In genomic region chr11:120270386-120270785, GRCh38 we compare ENCODE assay signal across 1 cellular context.
TF ChIP-seq lines count a peak whose summit lies in the region.

No MANE protein-coding gene starts in this region.

TF ChIP-seq in GM12878, 131 proteins besides CTCF, POLR2A, EP300 and RAD21:
- TF ChIP-seq FOS (IDR thresholded peaks at IDR 0.05; ENCODE audit: borderline replicate concordance, extremely low read depth, insufficient read length): no peak
- TF ChIP-seq, protein P1, sequence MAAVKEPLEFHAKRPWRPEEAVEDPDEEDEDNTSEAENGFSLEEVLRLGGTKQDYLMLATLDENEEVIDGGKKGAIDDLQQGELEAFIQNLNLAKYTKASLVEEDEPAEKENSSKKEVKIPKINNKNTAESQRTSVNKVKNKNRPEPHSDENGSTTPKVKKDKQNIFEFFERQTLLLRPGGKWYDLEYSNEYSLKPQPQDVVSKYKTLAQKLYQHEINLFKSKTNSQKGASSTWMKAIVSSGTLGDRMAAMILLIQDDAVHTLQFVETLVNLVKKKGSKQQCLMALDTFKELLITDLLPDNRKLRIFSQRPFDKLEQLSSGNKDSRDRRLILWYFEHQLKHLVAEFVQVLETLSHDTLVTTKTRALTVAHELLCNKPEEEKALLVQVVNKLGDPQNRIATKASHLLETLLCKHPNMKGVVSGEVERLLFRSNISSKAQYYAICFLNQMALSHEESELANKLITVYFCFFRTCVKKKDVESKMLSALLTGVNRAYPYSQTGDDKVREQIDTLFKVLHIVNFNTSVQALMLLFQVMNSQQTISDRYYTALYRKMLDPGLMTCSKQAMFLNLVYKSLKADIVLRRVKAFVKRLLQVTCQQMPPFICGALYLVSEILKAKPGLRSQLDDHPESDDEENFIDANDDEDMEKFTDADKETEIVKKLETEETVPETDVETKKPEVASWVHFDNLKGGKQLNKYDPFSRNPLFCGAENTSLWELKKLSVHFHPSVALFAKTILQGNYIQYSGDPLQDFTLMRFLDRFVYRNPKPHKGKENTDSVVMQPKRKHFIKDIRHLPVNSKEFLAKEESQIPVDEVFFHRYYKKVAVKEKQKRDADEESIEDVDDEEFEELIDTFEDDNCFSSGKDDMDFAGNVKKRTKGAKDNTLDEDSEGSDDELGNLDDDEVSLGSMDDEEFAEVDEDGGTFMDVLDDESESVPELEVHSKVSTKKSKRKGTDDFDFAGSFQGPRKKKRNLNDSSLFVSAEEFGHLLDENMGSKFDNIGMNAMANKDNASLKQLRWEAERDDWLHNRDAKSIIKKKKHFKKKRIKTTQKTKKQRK (IDR thresholded peaks at IDR 0.05; ENCODE audit: low read depth, low read length): no peak
- TF ChIP-seq TCF12 (IDR thresholded peaks at IDR 0.05; ENCODE audit: low read depth, low read length): no peak
- no peak for TF ChIP-seq NR2C1 (IDR thresholded peaks at IDR 0.05)
- TF ChIP-seq MTA2 (IDR thresholded peaks at IDR 0.05; ENCODE audit: low read depth): no peak
- TF ChIP-seq KDM1A (IDR thresholded peaks at IDR 0.05; ENCODE audit: borderline replicate concordance): no peak
- TF ChIP-seq, protein P2, sequence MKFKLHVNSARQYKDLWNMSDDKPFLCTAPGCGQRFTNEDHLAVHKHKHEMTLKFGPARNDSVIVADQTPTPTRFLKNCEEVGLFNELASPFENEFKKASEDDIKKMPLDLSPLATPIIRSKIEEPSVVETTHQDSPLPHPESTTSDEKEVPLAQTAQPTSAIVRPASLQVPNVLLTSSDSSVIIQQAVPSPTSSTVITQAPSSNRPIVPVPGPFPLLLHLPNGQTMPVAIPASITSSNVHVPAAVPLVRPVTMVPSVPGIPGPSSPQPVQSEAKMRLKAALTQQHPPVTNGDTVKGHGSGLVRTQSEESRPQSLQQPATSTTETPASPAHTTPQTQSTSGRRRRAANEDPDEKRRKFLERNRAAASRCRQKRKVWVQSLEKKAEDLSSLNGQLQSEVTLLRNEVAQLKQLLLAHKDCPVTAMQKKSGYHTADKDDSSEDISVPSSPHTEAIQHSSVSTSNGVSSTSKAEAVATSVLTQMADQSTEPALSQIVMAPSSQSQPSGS (IDR thresholded peaks at IDR 0.05; ENCODE audit: low read length): no peak
- TF ChIP-seq, protein P3, sequence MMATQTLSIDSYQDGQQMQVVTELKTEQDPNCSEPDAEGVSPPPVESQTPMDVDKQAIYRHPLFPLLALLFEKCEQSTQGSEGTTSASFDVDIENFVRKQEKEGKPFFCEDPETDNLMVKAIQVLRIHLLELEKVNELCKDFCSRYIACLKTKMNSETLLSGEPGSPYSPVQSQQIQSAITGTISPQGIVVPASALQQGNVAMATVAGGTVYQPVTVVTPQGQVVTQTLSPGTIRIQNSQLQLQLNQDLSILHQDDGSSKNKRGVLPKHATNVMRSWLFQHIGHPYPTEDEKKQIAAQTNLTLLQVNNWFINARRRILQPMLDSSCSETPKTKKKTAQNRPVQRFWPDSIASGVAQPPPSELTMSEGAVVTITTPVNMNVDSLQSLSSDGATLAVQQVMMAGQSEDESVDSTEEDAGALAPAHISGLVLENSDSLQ (IDR thresholded peaks at IDR 0.05): no peak
- no peak for TF ChIP-seq CHD4 (IDR thresholded peaks at IDR 0.05)
TF ChIP-seq in GM12878: peak in this region for 0.
